ENCODE assay signal across 8 cellular contexts in the genomic region with DNA sequence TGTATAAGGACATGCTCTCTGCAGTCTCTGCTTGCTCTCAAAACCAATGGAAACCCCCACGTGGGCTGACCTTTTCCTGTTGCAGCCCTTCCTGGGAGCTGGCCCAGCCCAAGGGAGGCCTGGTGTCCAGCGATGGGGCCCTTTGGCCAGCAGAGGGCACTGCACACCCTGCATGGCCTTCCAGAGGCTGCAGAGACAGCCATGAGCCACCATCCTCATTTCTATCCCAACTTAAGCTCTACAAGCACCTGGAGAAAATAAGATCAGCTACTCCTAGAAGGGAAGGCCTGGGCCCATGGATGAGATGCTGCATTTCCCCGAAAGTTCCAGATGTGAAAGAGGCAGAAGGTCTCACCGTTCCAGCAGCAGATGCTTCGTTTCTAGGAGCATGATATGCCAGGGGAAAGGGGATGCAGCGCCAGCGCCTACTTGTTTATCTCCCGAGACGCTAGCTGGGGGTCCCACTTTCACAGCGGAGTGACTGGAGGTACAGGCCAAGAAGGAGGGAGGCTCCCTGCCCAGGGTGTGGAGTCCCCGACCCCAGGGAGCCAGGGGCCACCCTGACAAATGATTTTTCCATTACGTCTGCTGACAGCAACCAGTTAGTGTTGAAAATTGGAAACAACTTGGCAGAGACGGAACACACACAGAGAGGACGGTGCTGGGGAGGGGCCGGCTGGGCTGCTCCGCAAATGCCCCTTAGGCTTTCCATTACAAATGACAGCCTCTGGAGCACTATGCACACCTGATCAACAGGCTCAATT.
A peak's percentile ranks its signal among the peaks of the same experiment; 100 is the strongest.
DNase-seq lines count a peak whose midpoint lies in the region; ATAC-seq and TF ChIP-seq lines count a peak whose summit lies in the region.

No MANE protein-coding gene starts in this region.

- peak overlapping the region; percentile 11 for H3K27ac ChIP-seq in psoas muscle

- no peaks in the 10 kb centered on the region for H3K27me3 ChIP-seq in psoas muscle (ENCODE audit: insufficient read depth in 3 of 3, low read length in 2 of 3)

- intact Hi-C loops in cardiac septum (cut with DNase I) (loop anchor here (5.0 to 10.0 kb wide), 3 partner anchors 36 to 287 kb away; no protein-coding TSS in a partner anchor), psoas muscle (cut with DNase I) (loop anchor here (2.0 to 5.0 kb wide), 2 partner anchors 56 to 295 kb away; no protein-coding TSS in a partner anchor)

- H3K4me1 ChIP-seq in psoas muscle: peaks cover 74% of the 10 kb centered on the region

- ATAC-seq in GM21619 (IDR thresholded peaks at IDR 0.05; ENCODE audit: unreplicated experiment) (peak; percentile 91), psoas muscle (peak; percentile 83 to 91 (median 87))

- WGBS in psoas muscle, 3 donors: 28 to 37% (median 31%) methylated on average over 16 of the region's 16 CpGs

- H3K36me3 ChIP-seq in psoas muscle (ENCODE audit: insufficient read depth in 1 of 2, low read depth in 1 of 2): no peaks in the 10 kb centered on the region

- H3K4me3 ChIP-seq in Jurkat, Clone E6-1 (ENCODE audit: low read length): no peak overlapping the region
- no peak overlapping the region for H3K4me3 ChIP-seq in psoas muscle

- TF ChIP-seq CTCF in psoas muscle (IDR thresholded peaks at IDR 0.05): peak; percentile 99

- no peaks in the 10 kb centered on the region for H3K9me3 ChIP-seq in psoas muscle

- DNase-seq in ELF-1 (ENCODE audit: low read depth, low spot score) (peak; percentile 97), SK-N-DZ (ENCODE audit: low spot score) (peak; percentile 84), cardiac septum (ENCODE audit: low spot score) (peak; percentile 93), psoas muscle (peak; percentile 87 to 93), GDM1 (lab: John Stamatoyannopoulos, UW) (no peak)
- DNase-seq in Jurkat, Clone E6-1 (ENCODE audit: low read depth, low spot score): peak; percentile 24
- peak; percentile 51 for DNase-seq in activated naive CD4-positive, alpha-beta T cell treated with anti-CD3 and anti-CD28 coated beads, Interleukin-2, amount 50 U/mL, for 16 hours
